In the genomic region with DNA sequence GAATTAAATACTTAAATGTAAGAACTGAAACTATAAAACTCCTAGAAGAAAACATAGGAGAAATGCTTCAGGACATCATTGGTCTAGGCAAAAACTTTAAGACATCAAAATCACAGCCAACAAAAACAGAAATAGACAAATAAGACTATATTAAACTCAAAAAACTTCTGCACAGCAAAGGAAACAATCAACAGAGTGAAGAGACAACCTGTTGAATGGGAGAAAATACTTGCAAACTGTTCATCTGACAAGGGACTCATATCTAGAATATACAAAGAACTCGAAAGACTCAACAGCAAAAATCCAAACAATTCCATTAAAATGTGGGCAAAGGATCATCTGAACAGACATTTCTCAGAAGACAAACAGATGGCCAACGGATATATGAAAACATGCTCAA, we compare ENCODE assay signal across 39 cellular contexts. TPM values are rescaled to one million over a fixed set of nuclear protein-coding genes. Genes with fewer than 3 reads are reported as not detected.
"Had no signal": no experiment of that assay in that cellular context is flagged by ENCODE, and none has a peak within 500 bp of the region (broad histone marks: within the 10 kb centered on the region; RNA-seq: fewer than 3 reads in every experiment).

No MANE protein-coding gene starts in this region.

- H3K36me3 ChIP-seq: adrenal gland, ascending aorta, brain microvascular endothelial cell, breast epithelium, cardiac muscle cell had no signal

- H3K27me3 ChIP-seq: adrenal gland, ascending aorta, body of pancreas, brain microvascular endothelial cell, breast epithelium, cardiac muscle cell had no signal

- H3K9me3 ChIP-seq: adrenal gland, ascending aorta, body of pancreas, breast epithelium had no signal

- H3K27ac ChIP-seq: adrenal gland, ascending aorta, body of pancreas, brain microvascular endothelial cell, breast epithelium, cardiac muscle cell had no signal

- DNase-seq: activated effector memory CD4-positive, alpha-beta T cell treated with anti-CD3 and anti-CD28 coated beads, Interleukin-2, amount 50 U/mL, for 16 hours; activated effector memory CD4-positive, alpha-beta T cell treated with Interleukin-2 at 50 U/mL for 16 hours; activated gamma-delta T cell; activated gamma-delta T cell treated with Interleukin-2 at 50 U/mL for 16 hours; activated naive CD4-positive, alpha-beta T cell; activated naive CD4-positive, alpha-beta T cell treated with anti-CD3 and anti-CD28 coated beads for 36 hours; activated naive CD4-positive, alpha-beta T cell treated with anti-CD3 and anti-CD28 coated beads, Interleukin-2, amount 10 ng/mL, durations not matched to agents 7 days and 5 days; activated naive CD4-positive, alpha-beta T cell treated with anti-CD3 and anti-CD28 coated beads, Interleukin-2, amount 50 U/mL, for 16 hours; activated naive CD4-positive, alpha-beta T cell treated with Interleukin-2 at 50 U/mL for 16 hours; activated naive CD8-positive, alpha-beta T cell treated with anti-CD3 and anti-CD28 coated beads for 36 hours; activated naive CD8-positive, alpha-beta T cell treated with anti-CD3 and anti-CD28 coated beads, Interleukin-2, amount 10 ng/mL, durations not matched to agents 7 days and 5 days; activated naive CD8-positive, alpha-beta T cell treated with anti-CD3 and anti-CD28 coated beads, Interleukin-2, amount 50 U/mL, for 24 hours; activated T-cell treated with anti-CD3 and anti-CD28 coated beads, Interleukin-2, amount 50 U/mL, for 1 hour; activated T-cell treated with anti-CD3 and anti-CD28 coated beads, Interleukin-2, amount 50 U/mL, for 24 hours; activated T-cell treated with anti-CD3 and anti-CD28 coated beads, Interleukin-2, amount 50 U/mL, for 4 hours; activated T-cell treated with anti-CD3 and anti-CD28 coated beads, Interleukin-2, amount 50 U/mL, for 48 hours; activated T-cell treated with anti-CD3 and anti-CD28 coated beads, Interleukin-2, amount 50 U/mL, for 72 hours; adrenal gland; amniotic stem cell; amygdala; anterior cingulate cortex; aorta; body of pancreas; brain microvascular endothelial cell; caudate nucleus; central memory CD4-positive, alpha-beta T cell; cerebellar nuclear complex had no signal

- H3K4me1 ChIP-seq: body of pancreas, breast epithelium had no signal

- H3K4me3 ChIP-seq: adrenal gland, ascending aorta, body of pancreas, breast epithelium, cardiac muscle cell had no signal

RNA-seq across cellular contexts. Expression of gene DSPP, which starts 16.2 kb away (rescaled TPM):
- total RNA-seq: activated naive CD4-positive, alpha-beta T cell treated with anti-CD3 and anti-CD28 coated beads for 36 hours; activated naive CD4-positive, alpha-beta T cell treated with anti-CD3 and anti-CD28 coated beads, Interleukin-2, amount 50 U/mL, for 72 hours; activated naive CD8-positive, alpha-beta T cell treated with anti-CD3 and anti-CD28 coated beads for 36 hours; activated naive CD8-positive, alpha-beta T cell treated with anti-CD3 and anti-CD28 coated beads, Interleukin-2, amount 10 ng/mL, durations not matched to agents 7 days and 5 days; activated T-cell treated with anti-CD3 and anti-CD28 coated beads, Interleukin-2, amount 50 U/mL, for 4 hours; activated T-cell treated with anti-CD3 and anti-CD28 coated beads, Interleukin-2, amount 50 U/mL, for 72 hours; activated T-helper 1 cell treated with anti-CD3 and anti-CD28 coated beads, Interleukin-12 subunit alpha, Interleukin-12 subunit beta, Interleukin-2, Interleukin-4 antibody, amounts not matched to agents 30 ng/mL and 10 ng/mL and 1 ng/mL, durations not matched to agents 14 hours and 24 hours and 36 hours; activated T-helper 17 cell treated with anti-CD3 and anti-CD28 coated beads, Interleukin-2, amount 50 U/mL, for 72 hours; activated T-helper 2 cell treated with anti-CD3 and anti-CD28 coated beads, Interferon-gamma antibody, Interleukin-2, Interleukin-4, amounts not matched to agents 10 μg/mL and 5 μg/mL and 100 μg/mL, durations not matched to agents 14 hours and 24 hours and 36 hours; adrenal gland; aorta; ascending aorta; astrocyte; body of pancreas; bronchial epithelial cell; cardiac muscle cell; cardiac septum; chondrocyte had no signal
- polyA plus RNA-seq: adrenal gland, cardiac muscle cell had no signal

RNA-seq across cellular contexts. Expression of gene DMP1, which starts 58.0 kb away (rescaled TPM):
- total RNA-seq: activated naive CD4-positive, alpha-beta T cell treated with anti-CD3 and anti-CD28 coated beads for 36 hours; activated naive CD4-positive, alpha-beta T cell treated with anti-CD3 and anti-CD28 coated beads, Interleukin-2, amount 50 U/mL, for 72 hours; activated naive CD8-positive, alpha-beta T cell treated with anti-CD3 and anti-CD28 coated beads for 36 hours; activated naive CD8-positive, alpha-beta T cell treated with anti-CD3 and anti-CD28 coated beads, Interleukin-2, amount 10 ng/mL, durations not matched to agents 7 days and 5 days; activated T-cell treated with anti-CD3 and anti-CD28 coated beads, Interleukin-2, amount 50 U/mL, for 4 hours; activated T-cell treated with anti-CD3 and anti-CD28 coated beads, Interleukin-2, amount 50 U/mL, for 72 hours; activated T-helper 1 cell treated with anti-CD3 and anti-CD28 coated beads, Interleukin-12 subunit alpha, Interleukin-12 subunit beta, Interleukin-2, Interleukin-4 antibody, amounts not matched to agents 30 ng/mL and 10 ng/mL and 1 ng/mL, durations not matched to agents 14 hours and 24 hours and 36 hours; activated T-helper 17 cell treated with anti-CD3 and anti-CD28 coated beads, Interleukin-2, amount 50 U/mL, for 72 hours; activated T-helper 2 cell treated with anti-CD3 and anti-CD28 coated beads, Interferon-gamma antibody, Interleukin-2, Interleukin-4, amounts not matched to agents 10 μg/mL and 5 μg/mL and 100 μg/mL, durations not matched to agents 14 hours and 24 hours and 36 hours; adrenal gland; ascending aorta; body of pancreas; breast epithelium; bronchial epithelial cell; cardiac muscle cell; cardiac septum; cerebellum; chondrocyte had no signal
- polyA plus RNA-seq: aorta, cardiac muscle cell had no signal
